In genomic region chr18:2906522-2907458, GRCh38 we compare ENCODE assay signal across 8 cellular contexts. TPM values are rescaled to one million over a fixed set of nuclear protein-coding genes. Genes with fewer than 3 reads are reported as not detected.
DNase-seq lines count a peak whose midpoint lies in the region; ATAC-seq and TF ChIP-seq lines count a peak whose summit lies in the region.

No MANE protein-coding gene starts in this region.

- peak overlapping the region; percentile 87 for H2BK120ac ChIP-seq in mesenchymal stem cell (ENCODE audit: low read depth, low read length)

- H3K4me1 ChIP-seq in CD4-positive, alpha-beta memory T cell (ENCODE audit: insufficient read depth, low read length), result peaks cover 20% of the 10 kb centered on the region
- peaks cover 15% of the 10 kb centered on the region for H3K4me1 ChIP-seq in mesenchymal stem cell (ENCODE audit: control insufficient read depth, insufficient read depth, low read depth, low read length)

- peak overlapping the region; percentile 64 for H4K91ac ChIP-seq in mesenchymal stem cell (ENCODE audit: low read length)

- H3K23ac ChIP-seq in mesenchymal stem cell (ENCODE audit: low read length in 2 of 2), result no peak overlapping the region

- H3K27me3 ChIP-seq in CD4-positive, alpha-beta memory T cell (ENCODE audit: insufficient read depth, low read length), result no peaks in the 10 kb centered on the region
- peaks cover 0 to 19% of the 10 kb centered on the region in 2 experiments for H3K27me3 ChIP-seq in mesenchymal stem cell (ENCODE audit: control insufficient read depth in 1 of 2, insufficient read depth in 1 of 2, low read length in 2 of 2)

- peak; percentile 56 to 65 (median 59) for DNase-seq in CD4-positive, alpha-beta memory T cell
- DNase-seq in mesenchymal stem cell, result peak; percentile 49
- peak; percentile 66 for DNase-seq in stimulated activated naive CD8-positive, alpha-beta T cell treated with anti-CD3 and anti-CD28 coated beads, Interleukin-15, Interleukin-2, amounts not matched to agents 100 U/mL and 50 U/mL, for 24 hours
- no peak for DNase-seq in NCI-H2029 (lab: John Stamatoyannopoulos, UW)

- H3K79me1 ChIP-seq in mesenchymal stem cell (replicated peaks; ENCODE audit: low read length, poor library complexity, severe bottlenecking), result peaks cover 4% of the 10 kb centered on the region

- H2BK12ac ChIP-seq in mesenchymal stem cell (ENCODE audit: low read length in 2 of 2), result peak overlapping the region in 1 of 2 experiments; percentile 19

- CTCF ChIA-PET in CD4-positive, alpha-beta memory T cell (lab: Charles Lee; ENCODE audit: partially characterized antibody), result interaction anchor here (0.8 to 1.4 kb wide), 4 partner anchors 14 to 303 kb away, joined by 3 to 7 read pairs (median 4); no protein-coding TSS in a partner anchor

- TF ChIP-seq CTCF in WI38 (IDR thresholded peaks at IDR 0.05; ENCODE audit: low read depth, low read length), result 0 out of 2 replicates have a peak, but pooled peaks have one; percentile 11

- POLR2A ChIA-PET in CD4-positive, alpha-beta memory T cell (lab: Charles Lee; ENCODE audit: partially characterized antibody), result interaction anchor here (0.8 to 2.5 kb wide), 9 partner anchors 13 to 122 kb away, joined by 3 to 14 read pairs (median 4); no protein-coding TSS in a partner anchor

- H3K4me2 ChIP-seq in mesenchymal stem cell (ENCODE audit: low read length, poor library complexity, severe bottlenecking), result peak overlapping the region; percentile 72

- H3K36me3 Mint-ChIP-seq in CD4-positive, alpha-beta memory T cell, result peaks cover 0 to 22% of the 10 kb centered on the region in 2 donors
- peaks cover 50% of the 10 kb centered on the region for H3K36me3 Mint-ChIP-seq in dendritic cell treated with granulocyte-macrophage colony-stimulating factor and Interleukin-4, amounts not matched to agents 40 ng/mL and 50 ng/mL, for 4 days (ENCODE audit: low read depth)

- WGBS in mesenchymal stem cell, result 4% methylated on average over 83 of the region's 97 CpGs

- peak overlapping the region; percentile 82 for H3K9ac ChIP-seq in mesenchymal stem cell (ENCODE audit: low read length)

- peak overlapping the region; percentile 69 for H4K8ac ChIP-seq in mesenchymal stem cell (ENCODE audit: low read length)

- peak overlapping the region in 1 of 2 experiments; percentile 55 for H3K14ac ChIP-seq in mesenchymal stem cell (ENCODE audit: low read length in 2 of 2)

- H3K27me3 Mint-ChIP-seq in CD4-positive, alpha-beta memory T cell, result no peaks in the 10 kb centered on the region
- no peaks in the 10 kb centered on the region for H3K27me3 Mint-ChIP-seq in dendritic cell treated with granulocyte-macrophage colony-stimulating factor and Interleukin-4, amounts not matched to agents 40 ng/mL and 50 ng/mL, for 4 days

- peaks cover 7% of the 10 kb centered on the region for H3K36me3 ChIP-seq in CD4-positive, alpha-beta memory T cell (ENCODE audit: insufficient read depth, low read length)
- peaks cover 23 to 30% of the 10 kb centered on the region in 2 experiments for H3K36me3 ChIP-seq in mesenchymal stem cell (ENCODE audit: control insufficient read depth in 1 of 2, insufficient read depth in 2 of 2, low read depth in 1 of 2, low read length in 2 of 2)

- ATAC-seq in GM19351 (IDR thresholded peaks at IDR 0.05; ENCODE audit: unreplicated experiment), result peak; percentile 60
- ATAC-seq in HG03520 (IDR thresholded peaks at IDR 0.05; ENCODE audit: unreplicated experiment), result peak; percentile 47
- peak; percentile 70 for ATAC-seq in stimulated activated naive CD8-positive, alpha-beta T cell treated with anti-CD3 and anti-CD28 coated beads, Interleukin-15, Interleukin-2, amounts not matched to agents 100 U/mL and 50 U/mL, for 24 hours

- peak overlapping the region; percentile 67 for H3K27ac ChIP-seq in CD4-positive, alpha-beta memory T cell (ENCODE audit: low read depth, low read length)
- no peak overlapping the region for H3K27ac ChIP-seq in mesenchymal stem cell (ENCODE audit: low read length, poor library complexity, severe bottlenecking)

- H3K9me3 Mint-ChIP-seq in CD4-positive, alpha-beta memory T cell, result peaks cover 0 to 4% (median 0%) of the 10 kb centered on the region in 8 donors
- no peaks in the 10 kb centered on the region for H3K9me3 Mint-ChIP-seq in dendritic cell treated with granulocyte-macrophage colony-stimulating factor and Interleukin-4, amounts not matched to agents 40 ng/mL and 50 ng/mL, for 4 days

- H2BK5ac ChIP-seq in mesenchymal stem cell (ENCODE audit: low read depth, low read length, poor library complexity, severe bottlenecking), result no peak overlapping the region

- peak overlapping the region; percentile 77 for H2AFZ ChIP-seq in mesenchymal stem cell (ENCODE audit: low read depth, low read length)

- H3K4ac ChIP-seq in mesenchymal stem cell (ENCODE audit: low read depth in 1 of 2, low read length in 2 of 2), result peak overlapping the region; percentile 46 to 65

- no peak overlapping the region for H2AK5ac ChIP-seq in mesenchymal stem cell (ENCODE audit: low read length, severe bottlenecking)

- peak overlapping the region; percentile 14 for H2BK15ac ChIP-seq in mesenchymal stem cell (ENCODE audit: low read depth, poor library complexity, severe bottlenecking)

- peak overlapping the region; percentile 88 to 94 (median 89) for H3K27ac Mint-ChIP-seq in CD4-positive, alpha-beta memory T cell
- H3K27ac Mint-ChIP-seq in dendritic cell treated with granulocyte-macrophage colony-stimulating factor and Interleukin-4, amounts not matched to agents 40 ng/mL and 50 ng/mL, for 4 days, result peak overlapping the region; percentile 90

- peak overlapping the region; percentile 84 to 89 (median 86) for H3K4me3 Mint-ChIP-seq in CD4-positive, alpha-beta memory T cell
- H3K4me3 Mint-ChIP-seq in dendritic cell treated with granulocyte-macrophage colony-stimulating factor and Interleukin-4, amounts not matched to agents 40 ng/mL and 50 ng/mL, for 4 days, result peak overlapping the region; percentile 81

- H3K4me3 ChIP-seq in CD4-positive, alpha-beta memory T cell (ENCODE audit: low read length in 2 of 2), result peak overlapping the region in 1 of 2 donors; percentile 57
- H3K4me3 ChIP-seq in WI38 (ENCODE audit: low read depth, low read length), result peak overlapping the region; percentile 44
- H3K4me3 ChIP-seq in mesenchymal stem cell (ENCODE audit: insufficient read depth in 1 of 2, low read depth in 1 of 2, low read length in 2 of 2), result peak overlapping the region; percentile 56 to 72

- peak overlapping the region; percentile 63 to 87 for H3K18ac ChIP-seq in mesenchymal stem cell (ENCODE audit: low read depth in 1 of 2, low read length in 2 of 2)

- peaks cover 12 to 31% (median 23%) of the 10 kb centered on the region in 4 donors for H3K4me1 Mint-ChIP-seq in CD4-positive, alpha-beta memory T cell
- peaks cover 33% of the 10 kb centered on the region for H3K4me1 Mint-ChIP-seq in dendritic cell treated with granulocyte-macrophage colony-stimulating factor and Interleukin-4, amounts not matched to agents 40 ng/mL and 50 ng/mL, for 4 days (ENCODE audit: low read depth)

- intact Hi-C loops in CD4-positive, alpha-beta memory T cell (cut with micrococcal nuclease), result loop anchor here (2.0 to 5.0 kb wide), 3 partner anchors 16 to 104 kb away; partner anchors contain the start of gene EMILIN2
- intact Hi-C loops in dendritic cell treated with granulocyte-macrophage colony-stimulating factor and Interleukin-4, amounts not matched to agents 40 ng/mL and 50 ng/mL, for 4 days (cut with micrococcal nuclease), result loop anchor here (5.0 kb wide), 1 partner anchor 59 kb away; the partner anchor contains the start of gene EMILIN2

- H3K9me3 ChIP-seq in CD4-positive, alpha-beta memory T cell (ENCODE audit: control insufficient read depth in 1 of 2, low read length in 2 of 2), result no peaks in the 10 kb centered on the region
- H3K9me3 ChIP-seq in mesenchymal stem cell (ENCODE audit: control insufficient read depth, low read length), result no peaks in the 10 kb centered on the region

RNA-seq across cellular contexts. Expression of gene EMILIN2, which starts 60.0 kb away (rescaled TPM):
- total RNA-seq in CD4-positive, alpha-beta memory T cell, result 10 to 100 TPM in 1 of 2 experiments, 1 to 10 TPM in 1; 9.5 to 11.4 TPM
- polyA plus RNA-seq in CD4-positive, alpha-beta memory T cell, result 1 to 10 TPM; 4.9 to 7.7 TPM
- 3.7 TPM for polyA plus RNA-seq in mesenchymal stem cell (2013, experiment 1 of 2)
- polyA plus RNA-seq in mesenchymal stem cell (2013, experiment 2 of 2), result 3.5 TPM
